In genomic region chr17:33686171-33686570, GRCh38 we compare ENCODE assay signal across 11 cellular contexts.
DNase-seq lines count a peak whose midpoint lies in the region; ATAC-seq and TF ChIP-seq lines count a peak whose summit lies in the region.
"Had no signal": no experiment of that assay in that cellular context is flagged by ENCODE, and none has a peak within 500 bp of the region (broad histone marks: within the 10 kb centered on the region; RNA-seq: fewer than 3 reads in every experiment).

No MANE protein-coding gene starts in this region.

- H3K27me3 Mint-ChIP-seq in effector memory CD8-positive, alpha-beta T cell: peaks cover 24 to 42% of the 10 kb centered on the region in 2 donors
- H3K27me3 Mint-ChIP-seq: activated naive CD4-positive, alpha-beta T cell treated with anti-CD3 and anti-CD28 coated beads, Interleukin-2, amount 50 U/mL, for 24 hours had no signal

- H3K4me3 ChIP-seq in OCI-LY7 (ENCODE audit: low read depth, low read length, poor library complexity, severe bottlenecking) (no peak overlapping the region), foreskin fibroblast (ENCODE audit: low read depth in 1 of 2, low read length in 2 of 2) (no peak overlapping the region)
- H3K4me3 ChIP-seq: gastroesophageal sphincter, upper lobe of left lung had no signal

- DNase-seq in stimulated activated CD4-positive, alpha-beta T cell treated with anti-CD3 and anti-CD28 coated beads, Interleukin-2, amount 100 ng/mL, for 24 hours: peak; percentile 18 to 47
- DNase-seq in stimulated activated CD4-positive, alpha-beta T cell treated with anti-CD3 and anti-CD28 coated beads, Interleukin-12 subunit alpha, Interleukin-12 subunit beta, amount 100 ng/mL, for 4 hours: no peak
- DNase-seq in OCI-LY7 (ENCODE audit: low spot score): peak; percentile 9
- no peak for DNase-seq in foreskin fibroblast
- DNase-seq in anterior cingulate cortex (lab: John Stamatoyannopoulos, UW): no peak
- no peak for DNase-seq in effector memory CD8-positive, alpha-beta T cell
- DNase-seq in AG20443 (ENCODE audit: low spot score): no peak

- H3K27ac ChIP-seq in OCI-LY7 (ENCODE audit: low read depth, low read length, poor library complexity, severe bottlenecking): no peak overlapping the region
- H3K27ac ChIP-seq: gastroesophageal sphincter, upper lobe of left lung had no signal

- H3K9me3 Mint-ChIP-seq in effector memory CD8-positive, alpha-beta T cell: peaks cover 0 to 3% of the 10 kb centered on the region in 2 donors
- H3K9me3 Mint-ChIP-seq: activated naive CD4-positive, alpha-beta T cell treated with anti-CD3 and anti-CD28 coated beads, Interleukin-2, amount 50 U/mL, for 24 hours had no signal

- no peaks in the 10 kb centered on the region for H4K20me1 ChIP-seq in OCI-LY7 (ENCODE audit: insufficient read depth, low read length)

- H3K4me3 Mint-ChIP-seq in effector memory CD8-positive, alpha-beta T cell: no peak overlapping the region
- H3K4me3 Mint-ChIP-seq: activated naive CD4-positive, alpha-beta T cell treated with anti-CD3 and anti-CD28 coated beads, Interleukin-2, amount 50 U/mL, for 24 hours had no signal

- no peak overlapping the region for H3K4me2 ChIP-seq in OCI-LY7 (ENCODE audit: low read length)

- no peaks in the 10 kb centered on the region for H3K36me3 Mint-ChIP-seq in effector memory CD8-positive, alpha-beta T cell (ENCODE audit: insufficient read depth)
- H3K36me3 Mint-ChIP-seq: activated naive CD4-positive, alpha-beta T cell treated with anti-CD3 and anti-CD28 coated beads, Interleukin-2, amount 50 U/mL, for 24 hours had no signal

- intact Hi-C loops in OCI-LY7 (cut with micrococcal nuclease; ENCODE audit: unreplicated experiment): no loop called here

- H3K4me1 ChIP-seq in OCI-LY7 (ENCODE audit: insufficient read depth, low read length, poor library complexity, severe bottlenecking): no peaks in the 10 kb centered on the region
- H3K4me1 ChIP-seq: gastroesophageal sphincter, upper lobe of left lung had no signal

- BruUV-seq in OCI-LY7 (replicated peaks; lab: Mats Ljungman, UMichigan): no TSS peak

- no peaks in the 10 kb centered on the region for H3K9me2 ChIP-seq in OCI-LY7 (ENCODE audit: insufficient read depth, low read length)

- H3K9me3 ChIP-seq in OCI-LY7 (ENCODE audit: low read length): no peaks in the 10 kb centered on the region
- H3K9me3 ChIP-seq: upper lobe of left lung had no signal

- TF ChIP-seq CTCF in OCI-LY7 (conservative IDR thresholded peaks at IDR 0.05; ENCODE audit: low read length) (peak; percentile 80), foreskin fibroblast (IDR thresholded peaks at IDR 0.05; ENCODE audit: low read depth, low read length) (peak; percentile 19)

- CTCF ChIA-PET in OCI-LY7 (lab: Charles Lee; ENCODE audit: unreplicated experiment): no interaction called here

- no peaks in the 10 kb centered on the region for H3K4me1 Mint-ChIP-seq in effector memory CD8-positive, alpha-beta T cell (ENCODE audit: low read depth in 2 of 2)
- H3K4me1 Mint-ChIP-seq: activated naive CD4-positive, alpha-beta T cell treated with anti-CD3 and anti-CD28 coated beads, Interleukin-2, amount 50 U/mL, for 24 hours had no signal

- no peak for ATAC-seq in GM21381 (IDR thresholded peaks at IDR 0.05; ENCODE audit: unreplicated experiment)
- ATAC-seq in effector memory CD8-positive, alpha-beta T cell (replicated peaks): no peak
- ATAC-seq: gastroesophageal sphincter had no signal

- no peaks in the 10 kb centered on the region for H3K79me2 ChIP-seq in OCI-LY7 (ENCODE audit: insufficient read depth, low read depth, low read length)

- POLR2A ChIA-PET in OCI-LY7 (lab: Charles Lee): no interaction called here

- H2AFZ ChIP-seq in OCI-LY7 (ENCODE audit: low read length): no peak overlapping the region

- H3K27ac Mint-ChIP-seq in effector memory CD8-positive, alpha-beta T cell: no peak overlapping the region
- H3K27ac Mint-ChIP-seq: activated naive CD4-positive, alpha-beta T cell treated with anti-CD3 and anti-CD28 coated beads, Interleukin-2, amount 50 U/mL, for 24 hours had no signal

- H3K36me3 ChIP-seq in OCI-LY7 (ENCODE audit: insufficient read depth, low read length): no peaks in the 10 kb centered on the region
- H3K36me3 ChIP-seq: gastroesophageal sphincter, upper lobe of left lung had no signal

Comparison
In these comparisons a context has a peak if more than half of its experiments do, and no peak if none do; other contexts are left out.
1. DNase-seq: peak in stimulated activated CD4-positive, alpha-beta T cell treated with anti-CD3 and anti-CD28 coated beads, Interleukin-2, amount 100 ng/mL, for 24 hours (2 of 2) and OCI-LY7 (single experiment); none in stimulated activated CD4-positive, alpha-beta T cell treated with anti-CD3 and anti-CD28 coated beads, Interleukin-12 subunit alpha, Interleukin-12 subunit beta, amount 100 ng/mL, for 4 hours (single experiment), foreskin fibroblast (0 of 2), anterior cingulate cortex (0 of 58), effector memory CD8-positive, alpha-beta T cell (0 of 3) and AG20443 (single experiment).